ENCODE assay signal across 14 cellular contexts in the genomic region with DNA sequence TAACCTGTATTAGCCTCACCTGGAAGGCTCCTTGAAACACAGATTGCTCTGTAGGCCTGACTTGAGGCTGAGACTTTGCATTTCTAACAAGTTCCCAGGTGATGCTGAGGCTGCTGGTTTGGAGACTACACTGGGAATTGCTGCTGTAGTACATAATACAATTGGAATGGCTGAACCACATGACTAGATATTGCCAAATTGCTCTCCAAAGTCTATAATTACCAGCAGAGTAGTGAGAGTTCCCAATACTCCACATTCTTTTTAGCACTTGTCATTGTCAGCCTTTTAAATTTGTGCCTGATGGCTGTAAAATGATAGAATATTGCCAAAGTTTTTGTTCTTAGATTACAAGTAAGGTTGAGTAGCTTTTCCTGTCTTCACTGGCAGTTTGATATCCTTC. TPM values are rescaled to one million over a fixed set of nuclear protein-coding genes. Genes with fewer than 3 reads are reported as not detected.
DNase-seq lines count a peak whose midpoint lies in the region; ATAC-seq, FAIRE-seq and TF ChIP-seq lines count a peak whose summit lies in the region.
"Had no signal": no experiment of that assay in that cellular context is flagged by ENCODE, and none has a peak within 500 bp of the region (broad histone marks: within the 10 kb centered on the region; RNA-seq: fewer than 3 reads in every experiment).

No MANE protein-coding gene starts in this region.

- H3K18ac ChIP-seq in IMR-90 (ENCODE audit: low read depth, low read length), result no peak overlapping the region

- no peak for TF ChIP-seq POLR2A in IMR-90 (IDR thresholded peaks at IDR 0.05; ENCODE audit: low read depth, low read length)
- no peak for TF ChIP-seq POLR2A in endothelial cell of umbilical vein (IDR thresholded peaks at IDR 0.05; ENCODE audit: low read depth, low read length)

- no peak overlapping the region for H3K23ac ChIP-seq in IMR-90 (ENCODE audit: low read depth, low read length)

- H4K20me1 ChIP-seq in IMR-90 (ENCODE audit: insufficient read depth, low read length) (no peaks in the 10 kb centered on the region), endothelial cell of umbilical vein (replicated peaks; ENCODE audit: control insufficient read depth, extremely low read depth, insufficient read depth, low read length) (no peaks in the 10 kb centered on the region)

- H3K4me3 ChIP-seq in IMR-90 (ENCODE audit: insufficient read depth, low read depth, low read length) (no peak overlapping the region), endothelial cell of umbilical vein (replicated peaks in 1 of 3; ENCODE audit: insufficient read depth in 1 of 3, low read depth in 1 of 3, low read length in 3 of 3) (no peak overlapping the region), lung (no peak overlapping the region)
- H3K4me3 ChIP-seq: tibial nerve had no signal

- no peak overlapping the region for H3K27ac Mint-ChIP-seq in activated T-cell treated with anti-CD3 and anti-CD28 coated beads, Interleukin-2, amount 50 U/mL, for 72 hours

- dilution Hi-C loops in IMR-90 (cut with HindIII; ENCODE audit: low sequenced_read_pairs, unreplicated experiment), result no loop called here
- dilution Hi-C loops in endothelial cell of umbilical vein (cut with MboI; ENCODE audit: extremely low pct_ligation_motif_present, low sequenced_read_pairs), result no loop called here

- no peak for TF ChIP-seq RAD21 in IMR-90 (IDR thresholded peaks at IDR 0.05; ENCODE audit: low read length)

- H2AFZ ChIP-seq in IMR-90 (replicated peaks; ENCODE audit: low read length, poor library complexity) (no peak overlapping the region), endothelial cell of umbilical vein (ENCODE audit: low read depth, low read length) (no peak overlapping the region)
- H2AFZ ChIP-seq: parathyroid adenoma had no signal

- no peak overlapping the region for H3K4me3 Mint-ChIP-seq in activated T-cell treated with anti-CD3 and anti-CD28 coated beads, Interleukin-2, amount 50 U/mL, for 72 hours

- H3K4me1 Mint-ChIP-seq in activated T-cell treated with anti-CD3 and anti-CD28 coated beads, Interleukin-2, amount 50 U/mL, for 72 hours (ENCODE audit: low read depth), result no peaks in the 10 kb centered on the region

- no peak overlapping the region for H3K56ac ChIP-seq in IMR-90 (ENCODE audit: extremely low read depth, insufficient read depth, low read length)

- CTCF ChIA-PET in IMR-90 (lab: Yijun Ruan, JAX) (interaction anchor here (1.1 kb wide), 1 partner anchor 22 kb away, joined by 3 read pairs; no protein-coding TSS in a partner anchor), endothelial cell of umbilical vein (lab: Charles Lee) (no interaction called here)

- H3K27me3 Mint-ChIP-seq in activated T-cell treated with anti-CD3 and anti-CD28 coated beads, Interleukin-2, amount 50 U/mL, for 72 hours (ENCODE audit: low read depth), result no peaks in the 10 kb centered on the region

- H3K27me3 ChIP-seq in IMR-90 (ENCODE audit: control insufficient read depth, insufficient read depth, low read length) (no peaks in the 10 kb centered on the region), endothelial cell of umbilical vein (ENCODE audit: control insufficient read depth in 2 of 2, insufficient read depth in 2 of 2, low read length in 2 of 2) (no peaks in the 10 kb centered on the region), lung (ENCODE audit: control insufficient read depth, insufficient read depth) (no peaks in the 10 kb centered on the region)
- H3K27me3 ChIP-seq: tibial nerve had no signal

- H3K36me3 ChIP-seq in IMR-90 (ENCODE audit: control insufficient read depth, insufficient read depth, low read length) (peaks cover 14% of the 10 kb centered on the region), endothelial cell of umbilical vein (ENCODE audit: control insufficient read depth in 2 of 2, extremely low read depth in 1 of 2, insufficient read depth in 2 of 2, low read length in 2 of 2) (peaks cover 1 to 9% of the 10 kb centered on the region in 2 experiments), lung (ENCODE audit: control insufficient read depth in 2 of 2, insufficient read depth in 2 of 2, low read length in 2 of 2) (peaks cover 5 to 7% of the 10 kb centered on the region in 2 donors)

- peak overlapping the region; percentile 27; the same call in 1 of the 2 replicates for H3K4me2 ChIP-seq in IMR-90 (ENCODE audit: low read depth, low read length)
- no peak overlapping the region for H3K4me2 ChIP-seq in endothelial cell of umbilical vein (ENCODE audit: insufficient read depth, low read length)

- peak overlapping the region; percentile 12; the same call in 1 of the 2 replicates for H3K27ac ChIP-seq in IMR-90 (ENCODE audit: insufficient read depth, low read length)
- H3K27ac ChIP-seq in endothelial cell of umbilical vein (ENCODE audit: insufficient read depth, low read depth, low read length), result no peak overlapping the region
- H3K27ac ChIP-seq in lung (ENCODE audit: low read depth in 1 of 2, low read length in 1 of 2), result no peak overlapping the region
- H3K27ac ChIP-seq: parathyroid adenoma had no signal

- ATAC-seq in IMR-90 (ENCODE audit: low read depth), result peak; percentile 97
- peak; percentile 53 for ATAC-seq in lung (ENCODE audit: insufficient read depth, low FRiP score)
- ATAC-seq in activated T-cell treated with anti-CD3 and anti-CD28 coated beads, Interleukin-2, amount 50 U/mL, for 72 hours (replicated peaks in 1 of 2), result no peak
- ATAC-seq in HG02852 (IDR thresholded peaks at IDR 0.05; ENCODE audit: unreplicated experiment), result no peak

- H2BK15ac ChIP-seq in IMR-90 (ENCODE audit: low read depth, low read length), result no peak overlapping the region

- no peaks in the 10 kb centered on the region for H3K9me3 ChIP-seq in IMR-90 (ENCODE audit: control insufficient read depth, insufficient read depth, low read length)
- no peaks in the 10 kb centered on the region for H3K9me3 ChIP-seq in endothelial cell of umbilical vein (replicated peaks; ENCODE audit: control insufficient read depth, insufficient read depth, low read length)
- H3K9me3 ChIP-seq in lung (ENCODE audit: control insufficient read depth in 2 of 2, insufficient read depth in 1 of 2, low read length in 1 of 2), result no peaks in the 10 kb centered on the region
- H3K9me3 ChIP-seq: tibial nerve had no signal

- peak; percentile 26 for FAIRE-seq in endothelial cell of umbilical vein (lab: Jason Lieb, UNC)

- H2BK20ac ChIP-seq in IMR-90 (ENCODE audit: low read depth, low read length), result no peak overlapping the region

- no peak overlapping the region for H2AK5ac ChIP-seq in IMR-90 (ENCODE audit: low read depth, low read length)

- H3K4me1 ChIP-seq in IMR-90 (ENCODE audit: control insufficient read depth, insufficient read depth, low read length), result peaks cover 5% of the 10 kb centered on the region
- H3K4me1 ChIP-seq in endothelial cell of umbilical vein (ENCODE audit: control insufficient read depth, extremely low read depth, insufficient read depth, low read length), result no peaks in the 10 kb centered on the region
- peaks cover 2 to 13% of the 10 kb centered on the region in 2 donors for H3K4me1 ChIP-seq in lung (ENCODE audit: control insufficient read depth in 2 of 2, insufficient read depth in 2 of 2, low read length in 2 of 2)
- H3K4me1 ChIP-seq: parathyroid adenoma had no signal

- H3K79me2 ChIP-seq in endothelial cell of umbilical vein (ENCODE audit: control insufficient read depth, insufficient read depth, low read length), result no peaks in the 10 kb centered on the region
- H3K79me2 ChIP-seq: parathyroid adenoma had no signal

- no peak overlapping the region for H2BK120ac ChIP-seq in IMR-90 (ENCODE audit: low read depth, low read length)

- no peak overlapping the region for H2BK5ac ChIP-seq in IMR-90 (ENCODE audit: low read depth, low read length, poor library complexity, severe bottlenecking)

- H3K4ac ChIP-seq in IMR-90 (ENCODE audit: low read depth, low read length), result no peak overlapping the region

- BruUV-seq in IMR-90 (replicated peaks; lab: Mats Ljungman, UMichigan) (no TSS peak), endothelial cell of umbilical vein (replicated peaks; lab: Mats Ljungman, UMichigan) (no TSS peak)

- no peak overlapping the region for H4K91ac ChIP-seq in IMR-90 (ENCODE audit: insufficient read depth, low read depth, low read length)

- POLR2A ChIA-PET in IMR-90 (lab: Charles Lee; ENCODE audit: unreplicated experiment) (no interaction called here), endothelial cell of umbilical vein (lab: Charles Lee) (no interaction called here)

- TF ChIP-seq CTCF in IMR-90 (conservative IDR thresholded peaks at IDR 0.05; ENCODE audit: low read depth, low read length) (no peak), endothelial cell of umbilical vein (IDR thresholded peaks at IDR 0.05; ENCODE audit: extremely low read depth in 1 of 2, insufficient read depth in 1 of 2, low read depth in 1 of 2, low read length in 2 of 2) (no peak), lung (IDR thresholded peaks at IDR 0.05; ENCODE audit: control extremely low read depth, extremely low read depth) (no peak)

- peaks cover 0 to 3% of the 10 kb centered on the region in 2 experiments; a peak in 3 of 4 replicates for H3K79me1 ChIP-seq in IMR-90 (ENCODE audit: low read depth in 1 of 2, low read length in 2 of 2)

- DNase-seq in A172 (ENCODE audit: low spot score) (peak; percentile 42), IMR-90 (peak; percentile 85), endothelial cell of umbilical vein (ENCODE audit: low read depth, low spot score) (no peak), lung (ENCODE audit: low spot score) (no peak), DMS53 treated with DMSO at 0.1 percent for 48 hours (lab: John Stamatoyannopoulos, UW; ENCODE audit: unreplicated experiment) (no peak), NCI-H2081 (lab: John Stamatoyannopoulos, UW) (no peak)
- no peak for DNase-seq in activated T-cell treated with anti-CD3 and anti-CD28 coated beads, Interleukin-2, amount 50 U/mL, for 72 hours
- DNase-seq: activated gamma-delta T cell, H7, MV-4-11, NCI-H82 had no signal

- H3K36me3 Mint-ChIP-seq in activated T-cell treated with anti-CD3 and anti-CD28 coated beads, Interleukin-2, amount 50 U/mL, for 72 hours (ENCODE audit: insufficient read depth in 2 of 2), result no peaks in the 10 kb centered on the region

- in situ Hi-C loops in IMR-90 (cut with MboI; ENCODE audit: low sequenced_read_pairs), result loop anchor here (25.0 kb wide), 1 partner anchor 331 kb away; no protein-coding TSS in a partner anchor

- no peak overlapping the region for H4K8ac ChIP-seq in IMR-90 (ENCODE audit: low read depth in 2 of 2, low read length in 2 of 2)

- intact Hi-C loops in IMR-90 (cut with micrococcal nuclease), result no loop called here
- intact Hi-C loops in endothelial cell of umbilical vein (cut with micrococcal nuclease), result loop anchor here (10.0 kb wide), 1 partner anchor 497 kb away; no protein-coding TSS in a partner anchor

- H3K9ac ChIP-seq in IMR-90 (ENCODE audit: low read depth, low read length) (no peak overlapping the region), endothelial cell of umbilical vein (replicated peaks; ENCODE audit: extremely low read depth, insufficient read depth, low read length) (no peak overlapping the region)
- H3K9ac ChIP-seq: parathyroid adenoma had no signal

- H4K5ac ChIP-seq in IMR-90 (ENCODE audit: low read depth, low read length), result no peak overlapping the region

- no peaks in the 10 kb centered on the region for H3K9me3 Mint-ChIP-seq in activated T-cell treated with anti-CD3 and anti-CD28 coated beads, Interleukin-2, amount 50 U/mL, for 72 hours

- peak overlapping the region; percentile 22; the same call in 1 of the 2 replicates for H3K14ac ChIP-seq in IMR-90 (replicated peaks; ENCODE audit: low read depth, low read length)

- H3K9me1 ChIP-seq in IMR-90 (ENCODE audit: insufficient read depth, low read length) (peaks cover 2% of the 10 kb centered on the region), endothelial cell of umbilical vein (replicated peaks; ENCODE audit: control insufficient read depth, extremely low read depth, insufficient read depth, low read length) (no peaks in the 10 kb centered on the region)

- H2AK9ac ChIP-seq in IMR-90 (replicated peaks; ENCODE audit: low read depth, low read length, poor library complexity), result no peak overlapping the region

RNA-seq across cellular contexts. Expression of a gene that starts 39.9 kb away (rescaled TPM):
- 27.1 and 29.5 TPM in 2 replicates for total RNA-seq in A172 (2014; rRNA removed; shearing (Covaris generic))
- total RNA-seq in IMR-90 (2012; rRNA removed) (9.7 and 13.6 TPM in 2 replicates), endothelial cell of umbilical vein (17.9 and 19.8 TPM in 2 replicates), lung (10 to 100 TPM in 1 of 2 donors, 1 to 10 TPM in 1; 9.4 to 16.7 TPM)
- polyA plus RNA-seq in IMR-90 (2012; rRNA removed) (2.9 and 3.6 TPM in 2 replicates), endothelial cell of umbilical vein (3.5 and 4.5 TPM in 2 replicates), lung (1 to 10 TPM; 2.7 to 3.7 TPM)
- 0.76 and 0.88 TPM in 2 replicates for polyA plus RNA-seq in IMR-90 (2012; cell fraction: cytosol; rRNA removed)
- 1.0 and 5.6 TPM in 2 replicates for polyA plus RNA-seq in IMR-90 (2012; cell fraction: nucleus; rRNA removed; ENCODE audit: low replicate concordance)
- 4.7 and 5.1 TPM in 2 replicates for polyA plus RNA-seq in endothelial cell of umbilical vein (2011; cell fraction: cytosol; rRNA removed)
- 12.0 and 15.2 TPM in 2 replicates for polyA plus RNA-seq in endothelial cell of umbilical vein (2011; cell fraction: nucleus; rRNA removed)
- 9.1 and 11.1 TPM in 2 replicates for polyA plus RNA-seq in endothelial cell of umbilical vein (2012)
- 13.5 and 15.6 TPM in 2 replicates for polyA minus RNA-seq in endothelial cell of umbilical vein
- 3.6 TPM for polyA minus RNA-seq in endothelial cell of umbilical vein (2011; cell fraction: cytosol; rRNA and poly(A)+ RNA removed)
- 24.1 and 30.1 TPM in 2 replicates for polyA minus RNA-seq in endothelial cell of umbilical vein (2011; cell fraction: nucleus; rRNA and poly(A)+ RNA removed)
- 10 to 100 TPM; 12.1 to 12.9 TPM for total RNA-seq in activated T-cell treated with anti-CD3 and anti-CD28 coated beads, Interleukin-2, amount 50 U/mL, for 72 hours

RNA-seq across cellular contexts. Expression of a gene that starts 41.6 kb away (rescaled TPM):
- total RNA-seq in A172 (2014; rRNA removed; shearing (Covaris generic)), result 13.4 and 17.2 TPM in 2 replicates
- total RNA-seq in IMR-90 (2012; rRNA removed) (27.1 and 45.0 TPM in 2 replicates), endothelial cell of umbilical vein (37.4 and 37.6 TPM in 2 replicates), lung (10 to 100 TPM; 17.1 to 21.5 TPM)
- polyA plus RNA-seq in IMR-90 (2012; rRNA removed) (21.8 and 26.3 TPM in 2 replicates), endothelial cell of umbilical vein (7.2 and 9.8 TPM in 2 replicates), lung (1 to 10 TPM; 2.6 to 6.6 TPM)
- 5.9 and 7.5 TPM in 2 replicates for polyA plus RNA-seq in IMR-90 (2012; cell fraction: cytosol; rRNA removed)
- 1.6 and 9.7 TPM in 2 replicates for polyA plus RNA-seq in IMR-90 (2012; cell fraction: nucleus; rRNA removed; ENCODE audit: low replicate concordance)
- polyA plus RNA-seq in endothelial cell of umbilical vein (2011; cell fraction: cytosol; rRNA removed), result 11.2 and 12.3 TPM in 2 replicates
- polyA plus RNA-seq in endothelial cell of umbilical vein (2011; cell fraction: nucleus; rRNA removed), result 6.2 and 8.9 TPM in 2 replicates
- polyA plus RNA-seq in endothelial cell of umbilical vein (2012), result 25.2 and 39.1 TPM in 2 replicates
- polyA minus RNA-seq in endothelial cell of umbilical vein, result 18.2 and 18.4 TPM in 2 replicates
- 3.6 TPM for polyA minus RNA-seq in endothelial cell of umbilical vein (2011; cell fraction: cytosol; rRNA and poly(A)+ RNA removed)
- polyA minus RNA-seq in endothelial cell of umbilical vein (2011; cell fraction: nucleus; rRNA and poly(A)+ RNA removed), result 7.5 and 13.4 TPM in 2 replicates
- total RNA-seq in activated T-cell treated with anti-CD3 and anti-CD28 coated beads, Interleukin-2, amount 50 U/mL, for 72 hours, result 10 to 100 TPM; 13.3 to 13.6 TPM

Comparison
In these comparisons a context has a peak if more than half of its experiments do, and no peak if none do; other contexts are left out.
1. DNase-seq: peak in A172 (single experiment) and IMR-90 (single experiment); none in endothelial cell of umbilical vein (single experiment), lung (single experiment), DMS53 treated with DMSO at 0.1 percent for 48 hours (single experiment), activated T-cell treated with anti-CD3 and anti-CD28 coated beads, Interleukin-2, amount 50 U/mL, for 72 hours (0 of 2) and NCI-H2081 (0 of 2).
2. ATAC-seq: peak in IMR-90 (single experiment) and lung (single experiment); none in activated T-cell treated with anti-CD3 and anti-CD28 coated beads, Interleukin-2, amount 50 U/mL, for 72 hours (0 of 2) and HG02852 (single experiment).